Comparison of ENCODE assay signal across 8 cellular contexts in genomic region chr16:75764154-75764768, GRCh38. TPM values are rescaled to one million over a fixed set of nuclear protein-coding genes. Genes with fewer than 3 reads are reported as not detected.
A peak's percentile ranks its signal among the peaks of the same experiment; 100 is the strongest.
DNase-seq lines count a peak whose midpoint lies in the region; ATAC-seq, FAIRE-seq and TF ChIP-seq lines count a peak whose summit lies in the region.

No MANE protein-coding gene starts in this region.

- WGBS in pancreas, 2 donors, result 10 to 12% methylated on average over 7 of the region's 7 CpGs

- DNase-seq in GM06990 (ENCODE audit: extremely low read depth, insufficient read length) (peak; percentile 18), H4 (ENCODE audit: low spot score) (peak; percentile 66), Karpas-422 (peak; percentile 89), RPMI7951 (ENCODE audit: low read depth) (peak; percentile 61), globus pallidus (ENCODE audit: low spot score) (peak; percentile 83), pancreas (peak in 3 of 6 donors; percentile 34 to 74 (median 53)), 8988T (no peak)
- peak; percentile 30 for DNase-seq in activated gamma-delta T cell treated with anti-CD3 and anti-CD28 coated beads, Interleukin-2, amount 50 U/mL, for 16 hours (ENCODE audit: low read depth)

- H4K20me1 ChIP-seq in Karpas-422 (ENCODE audit: insufficient read depth, low read depth, low read length), result no peaks in the 10 kb centered on the region

- H3K4me2 ChIP-seq in Karpas-422 (ENCODE audit: low read depth, low read length, poor library complexity, severe bottlenecking), result peak overlapping the region; percentile 45

- peak overlapping the region; percentile 90 for H2AFZ ChIP-seq in Karpas-422 (ENCODE audit: low read length)

- H3K36me3 ChIP-seq in GM06990 (ENCODE audit: control insufficient read depth, insufficient read depth, low read length) (no peaks in the 10 kb centered on the region), Karpas-422 (ENCODE audit: insufficient read depth, low read length) (no peaks in the 10 kb centered on the region), pancreas (no peaks in the 10 kb centered on the region)

- no peaks in the 10 kb centered on the region for H3K9me2 ChIP-seq in Karpas-422 (replicated peaks; ENCODE audit: insufficient read depth, low read length)

- H3K79me2 ChIP-seq in Karpas-422 (ENCODE audit: low read length), result no peaks in the 10 kb centered on the region

- FAIRE-seq in pancreas (lab: Jason Lieb, UNC), result peak; percentile 9

- TF ChIP-seq CTCF in GM06990 (IDR thresholded peaks at IDR 0.05; ENCODE audit: insufficient read depth, low read length, poor library complexity, severe bottlenecking) (peak; percentile 81), pancreas (IDR thresholded peaks at IDR 0.05) (peak; percentile 44 to 65 (median 58))

- intact Hi-C loops in pancreas (cut with DNase I), result loop anchor here in 2 of 3 donors (5.0 to 10.0 kb wide), 2 partner anchors 289 to 292 kb away; no protein-coding TSS in a partner anchor

- peak overlapping the region; percentile 74 for H3K27ac ChIP-seq in Karpas-422 (ENCODE audit: low read length)
- H3K27ac ChIP-seq in pancreas, result no peak overlapping the region

- no peaks in the 10 kb centered on the region for H3K9me3 ChIP-seq in Karpas-422 (ENCODE audit: low read length)
- H3K9me3 ChIP-seq in pancreas, result no peaks in the 10 kb centered on the region

- H3K27me3 ChIP-seq in GM06990 (replicated peaks; ENCODE audit: control insufficient read depth, insufficient read depth, low read length), result no peaks in the 10 kb centered on the region
- H3K27me3 ChIP-seq in Karpas-422 (ENCODE audit: low read length), result no peaks in the 10 kb centered on the region
- H3K27me3 ChIP-seq in pancreas, result no peaks in the 10 kb centered on the region

- H3K4me1 ChIP-seq in Karpas-422 (ENCODE audit: low read length) (peaks cover 37% of the 10 kb centered on the region), pancreas (no peaks in the 10 kb centered on the region)

- 0 out of 2 replicates have a peak overlapping the region, but pooled peaks have one; percentile 46 for H3K9ac ChIP-seq in Karpas-422 (ENCODE audit: low read length)

- peak; percentile 94 to 100 (median 100) for ATAC-seq in pancreas

- H3K4me3 ChIP-seq in GM06990 (replicated peaks; ENCODE audit: low read depth, low read length) (no peak overlapping the region), Karpas-422 (ENCODE audit: low read length) (no peak overlapping the region), pancreas (no peak overlapping the region)

RNA-seq across cellular contexts. Expression of gene CPHXL, which starts 38.0 kb away (rescaled TPM):
- total RNA-seq in H4 (2014; rRNA removed; shearing (Covaris generic)), result not detected in 2 replicates
- total RNA-seq in Karpas-422 (2014; rRNA removed; shearing (Covaris generic); ENCODE audit: low replicate concordance), result not detected in 2 replicates
- not detected in 2 replicates for total RNA-seq in RPMI7951 (2014; rRNA removed; shearing (Covaris generic))
- not detected for total RNA-seq in pancreas
- not detected for polyA plus RNA-seq in pancreas
